21 cellular contexts compared by ENCODE assay signal in the genomic region with DNA sequence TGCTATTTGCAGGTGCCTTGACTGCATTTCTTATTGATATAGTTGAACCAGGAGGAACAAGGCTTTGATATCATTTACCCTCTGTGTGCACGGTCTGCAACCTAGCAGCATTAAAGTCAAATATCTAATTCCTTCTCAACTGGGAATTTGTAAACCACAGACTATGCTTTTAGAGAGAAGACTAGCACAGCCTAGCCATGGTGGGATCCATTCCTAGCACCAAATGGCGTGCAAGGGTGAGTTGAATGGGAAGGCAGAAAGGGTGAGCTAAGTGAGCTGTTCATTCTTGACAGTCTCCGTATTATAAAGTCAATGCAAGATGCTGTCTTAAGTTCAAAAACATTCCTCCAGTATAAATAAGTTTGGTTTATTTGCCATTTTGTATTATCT. TPM values are rescaled to one million over a fixed set of nuclear protein-coding genes. Genes with fewer than 3 reads are reported as not detected.
"Had no signal": no experiment of that assay in that cellular context is flagged by ENCODE, and none has a peak within 500 bp of the region (broad histone marks: within the 10 kb centered on the region; RNA-seq: fewer than 3 reads in every experiment).

No MANE protein-coding gene starts in this region.

- H3K4me3 Mint-ChIP-seq: naive thymus-derived CD4-positive, alpha-beta T cell; nephron progenitor cell had no signal

- DNase-seq: cerebellar nuclear complex; effector CD8-positive, alpha-beta T cell; kidney glomerular epithelial cell; naive thymus-derived CD4-positive, alpha-beta T cell; nephron progenitor cell; sigmoid colon; stimulated activated CD4-positive, alpha-beta T cell treated with anti-CD3 and anti-CD28 coated beads, Interleukin-12 subunit alpha, Interleukin-12 subunit beta, amount 100 ng/mL, for 4 hours; stimulated activated naive CD4-positive, alpha-beta T cell treated with Interleukin-2 at 50 U/mL for 16 hours; testis; upper lobe of right lung had no signal

- H3K36me3 Mint-ChIP-seq: naive thymus-derived CD4-positive, alpha-beta T cell had no signal

- ATAC-seq: gastroesophageal sphincter; naive thymus-derived CD4-positive, alpha-beta T cell; upper lobe of right lung had no signal

- H3K9me3 Mint-ChIP-seq: nephron progenitor cell had no signal

- H3K9me3 ChIP-seq: esophagus muscularis mucosa, gastroesophageal sphincter, sigmoid colon, testis, tibial nerve, upper lobe of right lung, vagina had no signal

- H3K27ac Mint-ChIP-seq: naive thymus-derived CD4-positive, alpha-beta T cell; nephron progenitor cell had no signal

- H3K27me3 ChIP-seq: testis, tibial nerve, vagina had no signal

- H3K4me1 ChIP-seq: upper lobe of right lung had no signal

- H3K4me3 ChIP-seq: coronary artery, esophagus muscularis mucosa, gastroesophageal sphincter, sigmoid colon, skin epidermis, testis, tibial nerve, upper lobe of right lung, vagina had no signal

- H3K27ac ChIP-seq: coronary artery, epithelial cell of prostate, esophagus muscularis mucosa, gastroesophageal sphincter, sigmoid colon, skin epidermis, testis, tibial nerve, upper lobe of right lung, vagina had no signal

- H3K36me3 ChIP-seq: esophagus muscularis mucosa, gastroesophageal sphincter, sigmoid colon, tibial nerve, upper lobe of right lung, vagina had no signal

RNA-seq across cellular contexts. Expression of gene ZNF365, which starts 2.9 kb away (rescaled TPM):
- total RNA-seq: dermis microvascular lymphatic vessel endothelial cell, lung microvascular endothelial cell, mesenteric fat pad had no signal
- polyA plus RNA-seq: liver; naive thymus-derived CD4-positive, alpha-beta T cell had no signal
